Comparison of ENCODE assay signal across 12 cellular contexts in genomic region chr2:219297766-219298456, GRCh38. TPM values are rescaled to one million over a fixed set of nuclear protein-coding genes. Genes with fewer than 3 reads are reported as not detected.
A peak's percentile ranks its signal among the peaks of the same experiment; 100 is the strongest.
DNase-seq lines count a peak whose midpoint lies in the region; ATAC-seq and TF ChIP-seq lines count a peak whose summit lies in the region.
"Had no signal": no experiment of that assay in that cellular context is flagged by ENCODE, and none has a peak within 500 bp of the region (broad histone marks: within the 10 kb centered on the region; RNA-seq: fewer than 3 reads in every experiment).

No MANE protein-coding gene starts in this region.

- POLR2A ChIA-PET in AG04450 (lab: Yijun Ruan, JAX) = no interaction called here

- no peak overlapping the region for H3K4me3 ChIP-seq in AG04450 (ENCODE audit: low read depth, low read length)
- H3K4me3 ChIP-seq in GM12865 (ENCODE audit: low read depth, low read length) = no peak overlapping the region
- H3K4me3 ChIP-seq in astrocyte of the spinal cord (ENCODE audit: low read depth, low read length) = no peak overlapping the region
- H3K4me3 ChIP-seq: BLaER1, lung, right atrium auricular region, SJSA1 had no signal

- in situ Hi-C loops in astrocyte of the spinal cord (cut with HindIII; ENCODE audit: low sequenced_read_pairs) = no loop called here

- H3K27me3 ChIP-seq in AG04450 (ENCODE audit: control insufficient read depth, insufficient read depth, low read length) = no peaks in the 10 kb centered on the region
- H3K27me3 ChIP-seq: right atrium auricular region had no signal

- H3K27ac ChIP-seq in AG04450 (ENCODE audit: low read depth, low read length) = no peak overlapping the region
- H3K27ac ChIP-seq: BLaER1, right atrium auricular region, SJSA1 had no signal

- CTCF ChIA-PET in AG04450 (lab: Charles Lee) = interaction anchor here (1.2 to 12.4 kb wide), 7 partner anchors 17 to 232 kb away, joined by 4 to 131 read pairs (median 6); partner anchors contain the start of gene NHEJ1

- DNase-seq in AG04450 (ENCODE audit: low read depth, low spot score) (no peak), GM12865 (ENCODE audit: low read depth) (no peak), astrocyte of the spinal cord (ENCODE audit: low read depth, low spot score) (no peak), hepatic stellate cell (ENCODE audit: low spot score) (peak; percentile 53), NCI-H446 (lab: John Stamatoyannopoulos, UW) (no peak), AML-193 (lab: John Stamatoyannopoulos, UW) (no peak)
- DNase-seq in activated naive CD4-positive, alpha-beta T cell treated with anti-CD3 and anti-CD28 coated beads, Interleukin-2, amount 50 U/mL, for 16 hours = no peak

- H3K9me3 ChIP-seq in AG04450 (ENCODE audit: control insufficient read depth, insufficient read depth, low read length) = no peaks in the 10 kb centered on the region
- H3K9me3 ChIP-seq: BLaER1, right atrium auricular region, SJSA1 had no signal

- ATAC-seq in GM19351 (IDR thresholded peaks at IDR 0.05; ENCODE audit: unreplicated experiment) = no peak

- TF ChIP-seq CTCF in AG04450 (IDR thresholded peaks at IDR 0.05; ENCODE audit: low read depth, low read length) = peak; percentile 45
- peak; percentile 11 for TF ChIP-seq CTCF in GM12865 (IDR thresholded peaks at IDR 0.05; ENCODE audit: insufficient read depth, low read depth, low read length, missing control alignments)
- TF ChIP-seq CTCF in astrocyte of the spinal cord (IDR thresholded peaks at IDR 0.05; ENCODE audit: low read depth, low read length) = peak; percentile 27

RNA-seq across cellular contexts. Expression of gene PTPRN, which starts 11.3 kb away (rescaled TPM):
- polyA plus RNA-seq in AG04450 (2011; rRNA removed) = 11.7 and 15.1 TPM in 2 replicates
- 19.8 and 26.2 TPM in 2 replicates for polyA minus RNA-seq in AG04450 (2011; rRNA and poly(A)+ RNA removed)

RNA-seq across cellular contexts. Expression of gene DNAJB2, which starts 18.7 kb away (rescaled TPM):
- 40.6 and 41.1 TPM in 2 replicates for polyA plus RNA-seq in AG04450 (2011; rRNA removed)
- polyA minus RNA-seq in AG04450 (2011; rRNA and poly(A)+ RNA removed) = 49.0 and 66.1 TPM in 2 replicates

RNA-seq across cellular contexts. Expression of gene RESP18, which starts 34.6 kb away (rescaled TPM):
- not detected in 2 replicates for polyA plus RNA-seq in AG04450 (2011; rRNA removed)
- not detected in 2 replicates for polyA minus RNA-seq in AG04450 (2011; rRNA and poly(A)+ RNA removed)
- polyA plus RNA-seq: lung had no signal

RNA-seq across cellular contexts. Expression of gene TUBA4A, which starts 44.2 kb away (rescaled TPM):
- polyA plus RNA-seq in AG04450 (2011; rRNA removed) = 22.4 and 22.6 TPM in 2 replicates
- 8.5 and 9.5 TPM in 2 replicates for polyA minus RNA-seq in AG04450 (2011; rRNA and poly(A)+ RNA removed)

RNA-seq across cellular contexts. Expression of gene TUBA4B, which starts 44.9 kb away (rescaled TPM):
- polyA plus RNA-seq in AG04450 (2011; rRNA removed) = not detected in 2 replicates
- not detected in 2 replicates for polyA minus RNA-seq in AG04450 (2011; rRNA and poly(A)+ RNA removed)
